Comparison of ENCODE assay signal across 22 cellular contexts in the genomic region with DNA sequence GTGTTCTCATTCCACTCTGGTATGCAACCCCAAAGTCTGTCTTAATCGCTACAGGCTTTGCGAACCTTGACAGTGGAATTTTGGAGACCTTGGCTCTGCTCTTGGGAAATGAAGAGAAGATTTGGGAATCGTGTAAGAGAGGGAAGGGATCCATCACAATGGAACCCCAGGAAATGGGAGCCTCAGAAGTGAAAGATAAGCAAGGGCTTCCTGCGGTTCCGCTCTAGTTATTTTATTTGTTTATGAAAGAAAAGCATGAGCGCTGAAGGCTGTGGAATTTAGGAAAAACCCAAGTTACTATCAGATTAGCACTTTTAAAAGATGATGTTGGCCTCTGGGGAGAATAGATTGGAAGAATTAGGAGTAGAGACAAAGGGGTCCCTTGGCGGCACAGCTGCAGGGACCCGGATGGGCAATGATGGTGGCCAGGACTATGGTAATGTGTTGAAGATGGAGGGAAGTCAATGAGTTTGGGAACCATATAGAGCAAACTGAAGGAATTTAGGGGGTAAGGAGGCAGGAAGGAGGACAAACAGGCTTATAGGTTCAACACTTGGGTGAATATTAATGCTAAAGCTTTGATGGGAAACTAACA. TPM values are rescaled to one million over a fixed set of nuclear protein-coding genes. Genes with fewer than 3 reads are reported as not detected.
DNase-seq lines count a peak whose midpoint lies in the region; ATAC-seq and TF ChIP-seq lines count a peak whose summit lies in the region.
"Had no signal": no experiment of that assay in that cellular context is flagged by ENCODE, and none has a peak within 500 bp of the region (broad histone marks: within the 10 kb centered on the region; RNA-seq: fewer than 3 reads in every experiment).

No MANE protein-coding gene starts in this region.

- H3K27me3 ChIP-seq in H7 (ENCODE audit: control insufficient read depth, insufficient read depth, low read length) (no peaks in the 10 kb centered on the region), mesendoderm (ENCODE audit: insufficient read depth, low read length, poor library complexity) (no peaks in the 10 kb centered on the region)

- no peak overlapping the region for H3K4me2 ChIP-seq in mesendoderm (ENCODE audit: low read length)
- H3K4me2 ChIP-seq: A549 had no signal

- no peak overlapping the region for H4K8ac ChIP-seq in mesendoderm (ENCODE audit: low read depth, low read length)

- no peak overlapping the region for H3K27ac Mint-ChIP-seq in WTC11
- H3K27ac Mint-ChIP-seq in activated naive CD4-positive, alpha-beta T cell treated with anti-CD3 and anti-CD28 coated beads for 36 hours = no peak overlapping the region
- H3K27ac Mint-ChIP-seq: B cell; CD4-positive, CD25-positive, alpha-beta regulatory T cell had no signal

- no peak overlapping the region for H3K4ac ChIP-seq in mesendoderm (ENCODE audit: low read depth, low read length)

- H3K4me3 Mint-ChIP-seq in WTC11 = no peak overlapping the region
- no peak overlapping the region for H3K4me3 Mint-ChIP-seq in activated naive CD4-positive, alpha-beta T cell treated with anti-CD3 and anti-CD28 coated beads for 36 hours
- H3K4me3 Mint-ChIP-seq: B cell; CD4-positive, CD25-positive, alpha-beta regulatory T cell had no signal

- DNase-seq in H7 (peak; percentile 62), WTC11 (ENCODE audit: low spot score) (no peak), iPS DF 19.7 (ENCODE audit: low read depth, low spot score) (peak; percentile 78), mesendoderm (peak; percentile 47)
- no peak for DNase-seq in activated CD4-positive, alpha-beta T cell treated with anti-CD3 and anti-CD28 coated beads for 1 hour
- no peak for DNase-seq in activated naive CD4-positive, alpha-beta T cell treated with anti-CD3 and anti-CD28 coated beads for 36 hours
- DNase-seq in activated naive CD4-positive, alpha-beta T cell treated with Interleukin-2 at 50 U/mL for 16 hours = no peak
- DNase-seq: CD4-positive, CD25-positive, alpha-beta regulatory T cell; Karpas-422; MV-4-11; NCI-H1694; NCI-H2081 treated with DMSO at 0.1 percent for 48 hours; NCI-H2171 treated with DMSO at 0.1 percent for 48 hours; NCI-H446; NCI-H526; PC-3; SHP77 had no signal

- H3K18ac ChIP-seq in mesendoderm (ENCODE audit: low read length) = peak overlapping the region; percentile 31

- H3K4me1 ChIP-seq in mesendoderm (ENCODE audit: control insufficient read depth, low read depth, low read length) = peaks cover 9% of the 10 kb centered on the region
- H3K4me1 ChIP-seq: A549 had no signal

- H3K9me3 Mint-ChIP-seq in WTC11 = no peaks in the 10 kb centered on the region
- H3K9me3 Mint-ChIP-seq in activated naive CD4-positive, alpha-beta T cell treated with anti-CD3 and anti-CD28 coated beads for 36 hours = no peaks in the 10 kb centered on the region
- H3K9me3 Mint-ChIP-seq: CD4-positive, CD25-positive, alpha-beta regulatory T cell had no signal

- H3K23ac ChIP-seq in mesendoderm (ENCODE audit: low read length) = no peak overlapping the region

- POLR2A ChIA-PET in WTC11 (lab: Charles Lee) = no interaction called here

- intact Hi-C loops in activated naive CD4-positive, alpha-beta T cell treated with anti-CD3 and anti-CD28 coated beads for 36 hours (cut with micrococcal nuclease) = loop anchor here (5.0 kb wide), 1 partner anchor 71 kb away; no protein-coding TSS in a partner anchor

- no peaks in the 10 kb centered on the region for H3K79me1 ChIP-seq in mesendoderm (ENCODE audit: low read length)

- H3K4me1 Mint-ChIP-seq in WTC11 = peaks cover 21% of the 10 kb centered on the region
- peaks cover 21% of the 10 kb centered on the region for H3K4me1 Mint-ChIP-seq in activated naive CD4-positive, alpha-beta T cell treated with anti-CD3 and anti-CD28 coated beads for 36 hours (ENCODE audit: low read depth)

- peak overlapping the region; percentile 65 for H3K27ac ChIP-seq in mesendoderm (ENCODE audit: low read depth, low read length)
- H3K27ac ChIP-seq: A549, GM23248, SK-N-MC had no signal

- no peaks in the 10 kb centered on the region for H3K79me2 ChIP-seq in mesendoderm (ENCODE audit: control insufficient read depth, insufficient read depth, low read length)

- H3K4me3 ChIP-seq in H7 (ENCODE audit: insufficient read depth, low read depth, low read length) (no peak overlapping the region), mesendoderm (ENCODE audit: low read length) (no peak overlapping the region)
- H3K4me3 ChIP-seq: A549, GM23248, SK-N-MC had no signal

- no peaks in the 10 kb centered on the region; the same call in 1 of the 2 replicates for H3K27me3 Mint-ChIP-seq in WTC11 (ENCODE audit: low read depth)
- H3K27me3 Mint-ChIP-seq in activated naive CD4-positive, alpha-beta T cell treated with anti-CD3 and anti-CD28 coated beads for 36 hours (ENCODE audit: low read depth) = no peaks in the 10 kb centered on the region
- H3K27me3 Mint-ChIP-seq: CD4-positive, CD25-positive, alpha-beta regulatory T cell had no signal

- TF ChIP-seq CTCF in WTC11 (IDR thresholded peaks at IDR 0.05) = no peak

- H2BK5ac ChIP-seq in mesendoderm (ENCODE audit: low read length) = peak overlapping the region; percentile 62

- H3K9ac ChIP-seq in mesendoderm (ENCODE audit: low read length) = no peak overlapping the region
- H3K9ac ChIP-seq: GM23248 had no signal

- no peaks in the 10 kb centered on the region for H3K36me3 Mint-ChIP-seq in WTC11
- no peaks in the 10 kb centered on the region for H3K36me3 Mint-ChIP-seq in activated naive CD4-positive, alpha-beta T cell treated with anti-CD3 and anti-CD28 coated beads for 36 hours (ENCODE audit: low read depth)

- H2BK120ac ChIP-seq in mesendoderm (ENCODE audit: low read depth, low read length) = no peak overlapping the region

- H2AK5ac ChIP-seq in mesendoderm (ENCODE audit: low read length) = no peak overlapping the region

- CTCF ChIA-PET in WTC11 (lab: Charles Lee) = interaction anchor here (1.3 kb wide), 1 partner anchor 16 kb away, joined by 3 read pairs; no protein-coding TSS in a partner anchor
- CTCF ChIA-PET in activated naive CD4-positive, alpha-beta T cell treated with anti-CD3 and anti-CD28 coated beads for 36 hours (lab: Charles Lee) = interaction anchor here (0.6 to 0.7 kb wide), 2 partner anchors 29 to 613 kb away, joined by 3 read pairs; no protein-coding TSS in a partner anchor

- no peak overlapping the region for H2BK15ac ChIP-seq in mesendoderm (replicated peaks; ENCODE audit: low read depth)

- ATAC-seq in WTC11 (peak; percentile 74), GM19023 (IDR thresholded peaks at IDR 0.05; ENCODE audit: unreplicated experiment) (no peak)
- ATAC-seq: A549, PC-3 had no signal

- H4K5ac ChIP-seq in mesendoderm (ENCODE audit: low read length) = no peak overlapping the region

- H3K56ac ChIP-seq in mesendoderm (ENCODE audit: low read length) = peak overlapping the region; percentile 65

- H3K36me3 ChIP-seq in H7 (replicated peaks; ENCODE audit: control insufficient read depth, insufficient read depth, low read length) (no peaks in the 10 kb centered on the region), mesendoderm (ENCODE audit: control insufficient read depth, insufficient read depth, low read length) (no peaks in the 10 kb centered on the region)

- no CpG with 5 or more reads among the region's 8 CpGs for WGBS in mesendoderm (ENCODE audit: extremely low coverage, insufficient coverage, low lambda C conversion rate)

TF ChIP-seq in WTC11, 78 proteins besides CTCF, POLR2A, EP300 and RAD21:
- no peak for TF ChIP-seq FOXK1 (CRISPR knock-in tag; IDR thresholded peaks at IDR 0.05)
- TF ChIP-seq E2F4 (CRISPR knock-in tag; IDR thresholded peaks at IDR 0.05; ENCODE audit: borderline replicate concordance, low read depth) = no peak
- peak; percentile 31; the same call in 1 of the 2 replicates for TF ChIP-seq SP1 (CRISPR knock-in tag; conservative IDR thresholded peaks at IDR 0.05)
- 0 out of 2 replicates have a peak, but pooled peaks have one; percentile 39 for TF ChIP-seq TEAD1 (CRISPR knock-in tag; IDR thresholded peaks at IDR 0.05)
- TF ChIP-seq ETV6 (CRISPR knock-in tag; IDR thresholded peaks at IDR 0.05) = peak; percentile 23; the same call in 1 of the 2 replicates
TF ChIP-seq in WTC11: peak in this region for 3.

RNA-seq across cellular contexts. Expression of gene HS3ST3B1, which starts 55.3 kb away (rescaled TPM):
- total RNA-seq in H7 (2014; rRNA removed; shearing (Covaris generic)) = 3.8 and 4.9 TPM in 2 replicates
- total RNA-seq in WTC11 (2021) = 12.3 to 22.3 TPM (median 13.1 TPM) in 3 replicates
- 2.8 TPM for polyA plus RNA-seq in mesendoderm (2013, experiment 1 of 2)
- polyA plus RNA-seq in mesendoderm (2013, experiment 2 of 2) = 2.8 TPM
- total RNA-seq in activated naive CD4-positive, alpha-beta T cell treated with anti-CD3 and anti-CD28 coated beads for 36 hours = 10 to 100 TPM; 23.2 to 26.0 TPM

Comparison
In these comparisons a context has a peak if more than half of its experiments do, and no peak if none do; other contexts are left out.
1. DNase-seq: peak in H7 (single experiment), iPS DF 19.7 (single experiment) and mesendoderm (single experiment); none in WTC11 (single experiment), activated CD4-positive, alpha-beta T cell treated with anti-CD3 and anti-CD28 coated beads for 1 hour (single experiment), activated naive CD4-positive, alpha-beta T cell treated with anti-CD3 and anti-CD28 coated beads for 36 hours (single experiment) and activated naive CD4-positive, alpha-beta T cell treated with Interleukin-2 at 50 U/mL for 16 hours (single experiment).